In the genomic region with DNA sequence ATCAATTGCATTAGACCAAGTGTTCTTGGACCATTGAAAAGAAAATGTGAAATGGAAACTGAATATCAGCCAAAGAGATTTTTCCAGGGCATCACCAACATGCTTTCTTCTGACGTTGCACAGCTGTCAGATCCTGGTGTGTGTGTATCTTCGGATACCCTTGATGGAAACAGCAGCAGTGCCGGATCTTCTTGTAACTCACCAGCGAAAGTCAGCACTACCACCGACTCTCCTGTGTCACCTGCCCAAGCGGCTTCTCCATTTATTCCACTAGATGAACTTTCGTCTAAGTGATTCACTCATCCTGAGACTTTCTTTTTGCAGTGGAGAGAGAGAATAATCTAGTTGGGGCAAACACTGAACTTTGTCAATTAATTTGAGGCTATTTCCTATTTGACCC, we compare ENCODE assay signal across 8 cellular contexts.
DNase-seq lines count a peak whose midpoint lies in the region; ATAC-seq and TF ChIP-seq lines count a peak whose summit lies in the region.

No MANE protein-coding gene starts in this region.

- H3K79me2 ChIP-seq in Loucy (ENCODE audit: insufficient read depth, low read length) (peaks cover 61% of the 10 kb centered on the region), osteoblast (ENCODE audit: insufficient read depth, low read length) (peaks cover 18% of the 10 kb centered on the region)

- in situ Hi-C loops in Caki2 (cut with HindIII; ENCODE audit: low pct_unique_long_range_greater_than_20kb, low sequenced_read_pairs), result no loop called here

- H2AFZ ChIP-seq in Loucy (ENCODE audit: low read length), result no peak overlapping the region
- peak overlapping the region; percentile 89 for H2AFZ ChIP-seq in osteoblast (ENCODE audit: low read length)

- H3K9me3 ChIP-seq in Loucy (ENCODE audit: insufficient read depth, low read depth, low read length) (no peaks in the 10 kb centered on the region), osteoblast (ENCODE audit: low read depth, low read length) (no peaks in the 10 kb centered on the region)
- H3K9me3 ChIP-seq in effector memory CD4-positive, alpha-beta T cell (ENCODE audit: control insufficient read depth, low read length), result no peaks in the 10 kb centered on the region

- H3K27ac ChIP-seq in effector memory CD4-positive, alpha-beta T cell (ENCODE audit: insufficient read depth, low read length, poor library complexity, severe bottlenecking), result peak overlapping the region; percentile 91
- H3K27ac ChIP-seq in osteoblast (ENCODE audit: low read depth, low read length), result peak overlapping the region; percentile 95

- H4K20me1 ChIP-seq in Loucy (ENCODE audit: insufficient read depth, low read length, poor library complexity, severe bottlenecking) (peaks cover 38% of the 10 kb centered on the region), osteoblast (ENCODE audit: insufficient read depth, low read length) (peaks cover 21% of the 10 kb centered on the region)

- no peaks in the 10 kb centered on the region for H3F3A ChIP-seq in Loucy (ENCODE audit: low read depth)

- H3K36me3 ChIP-seq in Loucy (ENCODE audit: insufficient read depth, low read length) (no peaks in the 10 kb centered on the region), osteoblast (ENCODE audit: insufficient read depth, low read length) (no peaks in the 10 kb centered on the region)
- no peaks in the 10 kb centered on the region for H3K36me3 ChIP-seq in effector memory CD4-positive, alpha-beta T cell (ENCODE audit: control insufficient read depth, insufficient read depth, low read length)

- ATAC-seq in HG02884 (IDR thresholded peaks at IDR 0.05; ENCODE audit: unreplicated experiment) (no peak), GM18868 (IDR thresholded peaks at IDR 0.05; ENCODE audit: unreplicated experiment) (no peak)

- peak overlapping the region; percentile 99 for H3K9ac ChIP-seq in Loucy (ENCODE audit: low read depth, low read length, poor library complexity, severe bottlenecking)

- DNase-seq in Caki2 (ENCODE audit: low read depth), result peak; percentile 2
- no peak for DNase-seq in effector memory CD4-positive, alpha-beta T cell
- peak; percentile 57 for DNase-seq in osteoblast (ENCODE audit: insufficient read length, low spot score, missing footprints)
- DNase-seq in DMS153 treated with DMSO at 0.1 percent for 48 hours (lab: John Stamatoyannopoulos, UW; ENCODE audit: unreplicated experiment), result no peak
- DNase-seq in HCEC 1CT, result no peak

- peaks cover 69% of the 10 kb centered on the region for H3K4me1 ChIP-seq in Loucy (ENCODE audit: insufficient read depth, low read length, poor library complexity, severe bottlenecking)
- no peaks in the 10 kb centered on the region for H3K4me1 ChIP-seq in effector memory CD4-positive, alpha-beta T cell (ENCODE audit: control insufficient read depth, insufficient read depth, low read length, poor library complexity, severe bottlenecking)
- peaks cover 24% of the 10 kb centered on the region for H3K4me1 ChIP-seq in osteoblast (ENCODE audit: insufficient read depth, low read length)

- TF ChIP-seq CTCF in Loucy (conservative IDR thresholded peaks at IDR 0.05; ENCODE audit: low read length), result no peak
- TF ChIP-seq CTCF in osteoblast (IDR thresholded peaks at IDR 0.05; ENCODE audit: extremely low read depth, low read depth, low read length), result no peak

- H3K4me2 ChIP-seq in Loucy (ENCODE audit: low read depth, low read length, poor library complexity, severe bottlenecking) (peak overlapping the region; percentile 91), osteoblast (ENCODE audit: insufficient read depth, low read length) (peak overlapping the region; percentile 99)

- H3K9me2 ChIP-seq in Loucy (replicated peaks; ENCODE audit: low read depth, low read length), result no peaks in the 10 kb centered on the region

- H3K4me3 ChIP-seq in Loucy (ENCODE audit: low read length, poor library complexity, severe bottlenecking) (peak overlapping the region; percentile 100), osteoblast (ENCODE audit: insufficient read depth, low read length) (peak overlapping the region; percentile 82)
- H3K4me3 ChIP-seq in effector memory CD4-positive, alpha-beta T cell (ENCODE audit: insufficient read depth, low read depth, low read length, poor library complexity, severe bottlenecking), result peak overlapping the region; percentile 83

- H3K27me3 ChIP-seq in Loucy (ENCODE audit: insufficient read depth, low read length, poor library complexity, severe bottlenecking), result no peaks in the 10 kb centered on the region
- no peaks in the 10 kb centered on the region for H3K27me3 ChIP-seq in effector memory CD4-positive, alpha-beta T cell (replicated peaks; ENCODE audit: control insufficient read depth, insufficient read depth, low read length, poor library complexity, severe bottlenecking)
- H3K27me3 ChIP-seq in osteoblast (ENCODE audit: insufficient read depth, low read length), result no peaks in the 10 kb centered on the region

Comparison
In these comparisons a context has a peak if more than half of its experiments do, and no peak if none do; other contexts are left out.
1. DNase-seq: peak in Caki2 (single experiment) and osteoblast (single experiment); none in effector memory CD4-positive, alpha-beta T cell (0 of 3), DMS153 treated with DMSO at 0.1 percent for 48 hours (single experiment) and HCEC 1CT (single experiment).
2. Peak in every context shown above with its lines, with median percentiles within 50 percentile points of each other: H3K4me3 ChIP-seq.